ENCODE assay signal across 8 cellular contexts in the genomic region with DNA sequence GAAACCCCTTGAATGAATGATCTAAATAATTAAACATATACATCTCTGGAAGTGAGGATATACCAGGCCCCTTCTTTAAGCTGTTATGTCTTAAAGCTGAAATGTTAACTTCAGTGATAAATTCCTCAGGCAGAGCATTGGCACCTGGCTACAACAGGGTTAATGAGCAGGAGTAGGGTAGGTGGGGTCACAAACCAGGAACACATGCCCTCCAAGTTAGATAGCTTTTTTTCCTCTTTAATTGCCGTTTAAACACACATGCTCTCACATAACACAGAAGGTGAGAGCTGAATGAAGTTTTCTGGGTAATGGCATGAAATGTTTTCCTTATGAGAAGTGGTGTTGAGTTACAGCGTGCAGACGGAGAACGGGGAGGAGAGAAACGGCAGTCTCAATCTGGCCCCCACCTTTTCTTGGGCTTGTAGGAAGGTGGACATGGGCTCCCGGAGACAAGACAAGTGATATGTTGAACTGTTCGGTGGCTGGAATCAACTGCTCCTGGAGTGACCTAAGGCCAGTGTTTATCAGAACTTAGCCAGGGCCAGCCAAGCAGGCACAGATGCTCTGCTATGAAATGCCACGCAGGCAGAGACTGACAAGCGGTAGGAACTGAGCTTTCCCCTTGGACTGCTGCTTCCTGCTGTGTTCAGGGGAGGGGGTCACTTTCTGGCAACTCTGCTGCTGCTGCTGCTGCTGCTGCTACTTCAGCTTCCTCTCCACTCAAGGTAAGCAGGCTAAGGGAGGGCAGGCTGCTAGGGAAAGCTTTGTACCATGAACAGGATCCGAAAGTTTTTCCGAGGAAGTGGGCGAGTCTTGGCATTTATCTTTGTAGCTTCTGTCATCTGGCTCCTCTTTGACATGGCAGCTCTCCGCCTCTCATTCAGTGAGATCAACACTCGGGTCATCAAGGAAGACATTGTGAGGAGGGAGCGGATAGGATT. TPM values are rescaled to one million over a fixed set of nuclear protein-coding genes. Genes with fewer than 3 reads are reported as not detected.
DNase-seq lines count a peak whose midpoint lies in the region; ATAC-seq and TF ChIP-seq lines count a peak whose summit lies in the region.

A gene with protein sequence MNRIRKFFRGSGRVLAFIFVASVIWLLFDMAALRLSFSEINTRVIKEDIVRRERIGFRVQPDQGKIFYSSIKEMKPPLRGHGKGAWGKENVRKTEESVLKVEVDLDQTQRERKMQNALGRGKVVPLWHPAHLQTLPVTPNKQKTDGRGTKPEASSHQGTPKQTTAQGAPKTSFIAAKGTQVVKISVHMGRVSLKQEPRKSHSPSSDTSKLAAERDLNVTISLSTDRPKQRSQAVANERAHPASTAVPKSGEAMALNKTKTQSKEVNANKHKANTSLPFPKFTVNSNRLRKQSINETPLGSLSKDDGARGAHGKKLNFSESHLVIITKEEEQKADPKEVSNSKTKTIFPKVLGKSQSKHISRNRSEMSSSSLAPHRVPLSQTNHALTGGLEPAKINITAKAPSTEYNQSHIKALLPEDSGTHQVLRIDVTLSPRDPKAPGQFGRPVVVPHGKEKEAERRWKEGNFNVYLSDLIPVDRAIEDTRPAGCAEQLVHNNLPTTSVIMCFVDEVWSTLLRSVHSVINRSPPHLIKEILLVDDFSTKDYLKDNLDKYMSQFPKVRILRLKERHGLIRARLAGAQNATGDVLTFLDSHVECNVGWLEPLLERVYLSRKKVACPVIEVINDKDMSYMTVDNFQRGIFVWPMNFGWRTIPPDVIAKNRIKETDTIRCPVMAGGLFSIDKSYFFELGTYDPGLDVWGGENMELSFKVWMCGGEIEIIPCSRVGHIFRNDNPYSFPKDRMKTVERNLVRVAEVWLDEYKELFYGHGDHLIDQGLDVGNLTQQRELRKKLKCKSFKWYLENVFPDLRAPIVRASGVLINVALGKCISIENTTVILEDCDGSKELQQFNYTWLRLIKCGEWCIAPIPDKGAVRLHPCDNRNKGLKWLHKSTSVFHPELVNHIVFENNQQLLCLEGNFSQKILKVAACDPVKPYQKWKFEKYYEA (plus strand): TSS at position 394 of the 941 bp plus-strand sequence. CDS start 378 bp downstream, at position 772.

- peaks cover 14% of the 10 kb centered on the region for H3K4me1 Mint-ChIP-seq in GM23338
- H3K4me1 Mint-ChIP-seq in stimulated activated effector memory CD8-positive, alpha-beta T cell treated with anti-CD3 and anti-CD28 coated beads, Interleukin-12 subunit alpha, Interleukin-12 subunit beta, amount 100 ng/mL, for 72 hours = peaks cover 12% of the 10 kb centered on the region

- DNase-seq in GM23338 (ENCODE audit: low spot score) (peak; percentile 41), SJSA1 (ENCODE audit: low read depth in 1 of 2, low spot score in 2 of 2) (no peak), head of caudate nucleus (peak in 29 of 42 donors; percentile 2 to 57 (median 27)), prostate gland (ENCODE audit: low spot score) (peak; percentile 12)
- no peak for DNase-seq in activated effector memory CD4-positive, alpha-beta T cell treated with anti-CD3 and anti-CD28 coated beads, Interleukin-2, amount 50 U/mL, for 16 hours
- no peak for DNase-seq in stimulated activated effector memory CD8-positive, alpha-beta T cell treated with anti-CD3 and anti-CD28 coated beads, Interleukin-12 subunit alpha, Interleukin-12 subunit beta, amount 100 ng/mL, for 72 hours (ENCODE audit: low spot score in 2 of 2)
- no peak for DNase-seq in activated naive CD4-positive, alpha-beta T cell treated with anti-CD3 and anti-CD28 coated beads, Interleukin-2, amount 50 U/mL, for 16 hours
- no peak for DNase-seq in stimulated activated CD4-positive, alpha-beta T cell treated with anti-CD3 and anti-CD28 coated beads, Interleukin-2, amount 100 ng/mL, for 48 hours

- peak within 1 kb of the TSS; percentile 97 for H2AFZ ChIP-seq in GM23338

- peak within 1 kb of the TSS; percentile 14; the same call in 1 of the 2 replicates for H3K27ac Mint-ChIP-seq in GM23338
- no peak within 1 kb of the TSS for H3K27ac Mint-ChIP-seq in stimulated activated effector memory CD8-positive, alpha-beta T cell treated with anti-CD3 and anti-CD28 coated beads, Interleukin-12 subunit alpha, Interleukin-12 subunit beta, amount 100 ng/mL, for 72 hours

- intact Hi-C loops in head of caudate nucleus (cut with DNase I) (no loop called here), prostate gland (cut with DNase I) (no loop called here)

- H3K27me3 Mint-ChIP-seq in GM23338 (ENCODE audit: insufficient read depth, low read depth, poor library complexity) = peaks cover 4% of the 10 kb centered on the region

- H3K4me1 ChIP-seq in GM23338 (ENCODE audit: insufficient read depth) (peaks cover 6% of the 10 kb centered on the region; the same call in 1 of the 2 replicates), SJSA1 (replicated peaks) (peaks cover 21% of the 10 kb centered on the region), prostate gland (replicated peaks) (no peaks in the 10 kb centered on the region)

- peak within 1 kb of the TSS; percentile 72 for H3K4me3 Mint-ChIP-seq in GM23338
- H3K4me3 Mint-ChIP-seq in stimulated activated effector memory CD8-positive, alpha-beta T cell treated with anti-CD3 and anti-CD28 coated beads, Interleukin-12 subunit alpha, Interleukin-12 subunit beta, amount 100 ng/mL, for 72 hours = no peak within 1 kb of the TSS

- H4K20me1 ChIP-seq in GM23338 (replicated peaks; ENCODE audit: insufficient read depth) = no peaks in the 10 kb centered on the region

- H3K27ac ChIP-seq in GM23338 (ENCODE audit: low read depth) = no peak within 1 kb of the TSS
- no peak within 1 kb of the TSS for H3K27ac ChIP-seq in SJSA1
- H3K27ac ChIP-seq in prostate gland = peak within 1 kb of the TSS; percentile 2 to 10

- no peaks in the 10 kb centered on the region for H3K9me3 Mint-ChIP-seq in GM23338
- H3K9me3 Mint-ChIP-seq in stimulated activated effector memory CD8-positive, alpha-beta T cell treated with anti-CD3 and anti-CD28 coated beads, Interleukin-12 subunit alpha, Interleukin-12 subunit beta, amount 100 ng/mL, for 72 hours = no peaks in the 10 kb centered on the region

- H3K4me2 ChIP-seq in GM23338 = peak within 1 kb of the TSS; percentile 77

- TF ChIP-seq POLR2A in prostate gland (IDR thresholded peaks at IDR 0.05) = peak; percentile 24

- peak; percentile 87 for ATAC-seq in GM23338
- ATAC-seq in stimulated activated effector memory CD8-positive, alpha-beta T cell treated with anti-CD3 and anti-CD28 coated beads, Interleukin-12 subunit alpha, Interleukin-12 subunit beta, amount 100 ng/mL, for 72 hours = no peak

- H3K36me3 Mint-ChIP-seq in GM23338 (ENCODE audit: low read depth) = no peaks in the 10 kb centered on the region
- H3K36me3 Mint-ChIP-seq in stimulated activated effector memory CD8-positive, alpha-beta T cell treated with anti-CD3 and anti-CD28 coated beads, Interleukin-12 subunit alpha, Interleukin-12 subunit beta, amount 100 ng/mL, for 72 hours = no peaks in the 10 kb centered on the region

- H3K36me3 ChIP-seq in GM23338 (ENCODE audit: insufficient read depth) (no peaks in the 10 kb centered on the region), SJSA1 (no peaks in the 10 kb centered on the region), prostate gland (no peaks in the 10 kb centered on the region)

- H3K4me3 ChIP-seq in GM23338 (peak within 1 kb of the TSS; percentile 52), SJSA1 (peak within 1 kb of the TSS; percentile 23), prostate gland (peak within 1 kb of the TSS; percentile 9 to 11)

- 8% methylated on average over 15 of the region's 15 CpGs for WGBS in prostate gland

- H3K79me2 ChIP-seq in GM23338 (replicated peaks; ENCODE audit: insufficient read depth) = no peaks in the 10 kb centered on the region

- H3K27me3 ChIP-seq in GM23338 (ENCODE audit: insufficient read depth) (no peaks in the 10 kb centered on the region), SJSA1 (replicated peaks) (no peaks in the 10 kb centered on the region), prostate gland (replicated peaks; ENCODE audit: insufficient read depth) (no peaks in the 10 kb centered on the region)

- H3F3A ChIP-seq in GM23338 (replicated peaks; ENCODE audit: low read depth) = no peaks in the 10 kb centered on the region

- TF ChIP-seq CTCF in GM23338 (conservative IDR thresholded peaks at IDR 0.05; ENCODE audit: low read depth in 2 of 2) = no peak
- TF ChIP-seq CTCF in prostate gland (IDR thresholded peaks at IDR 0.05) = no peak

- no peaks in the 10 kb centered on the region; the same call in 1 of the 2 replicates for H3K9me2 ChIP-seq in GM23338 (ENCODE audit: insufficient read depth)

- no peaks in the 10 kb centered on the region for H3K9me3 ChIP-seq in SJSA1 (replicated peaks)
- no peaks in the 10 kb centered on the region for H3K9me3 ChIP-seq in prostate gland

TF ChIP-seq in GM23338, 12 proteins besides CTCF, POLR2A, EP300 and RAD21 (continues in another document):
- TF ChIP-seq ZNF114 (CRISPR knock-in tag; IDR thresholded peaks at IDR 0.05) = no peak
- TF ChIP-seq POLR2AphosphoS5 (IDR thresholded peaks at IDR 0.05; ENCODE audit: low read depth) = no peak
- TF ChIP-seq, protein P1, sequence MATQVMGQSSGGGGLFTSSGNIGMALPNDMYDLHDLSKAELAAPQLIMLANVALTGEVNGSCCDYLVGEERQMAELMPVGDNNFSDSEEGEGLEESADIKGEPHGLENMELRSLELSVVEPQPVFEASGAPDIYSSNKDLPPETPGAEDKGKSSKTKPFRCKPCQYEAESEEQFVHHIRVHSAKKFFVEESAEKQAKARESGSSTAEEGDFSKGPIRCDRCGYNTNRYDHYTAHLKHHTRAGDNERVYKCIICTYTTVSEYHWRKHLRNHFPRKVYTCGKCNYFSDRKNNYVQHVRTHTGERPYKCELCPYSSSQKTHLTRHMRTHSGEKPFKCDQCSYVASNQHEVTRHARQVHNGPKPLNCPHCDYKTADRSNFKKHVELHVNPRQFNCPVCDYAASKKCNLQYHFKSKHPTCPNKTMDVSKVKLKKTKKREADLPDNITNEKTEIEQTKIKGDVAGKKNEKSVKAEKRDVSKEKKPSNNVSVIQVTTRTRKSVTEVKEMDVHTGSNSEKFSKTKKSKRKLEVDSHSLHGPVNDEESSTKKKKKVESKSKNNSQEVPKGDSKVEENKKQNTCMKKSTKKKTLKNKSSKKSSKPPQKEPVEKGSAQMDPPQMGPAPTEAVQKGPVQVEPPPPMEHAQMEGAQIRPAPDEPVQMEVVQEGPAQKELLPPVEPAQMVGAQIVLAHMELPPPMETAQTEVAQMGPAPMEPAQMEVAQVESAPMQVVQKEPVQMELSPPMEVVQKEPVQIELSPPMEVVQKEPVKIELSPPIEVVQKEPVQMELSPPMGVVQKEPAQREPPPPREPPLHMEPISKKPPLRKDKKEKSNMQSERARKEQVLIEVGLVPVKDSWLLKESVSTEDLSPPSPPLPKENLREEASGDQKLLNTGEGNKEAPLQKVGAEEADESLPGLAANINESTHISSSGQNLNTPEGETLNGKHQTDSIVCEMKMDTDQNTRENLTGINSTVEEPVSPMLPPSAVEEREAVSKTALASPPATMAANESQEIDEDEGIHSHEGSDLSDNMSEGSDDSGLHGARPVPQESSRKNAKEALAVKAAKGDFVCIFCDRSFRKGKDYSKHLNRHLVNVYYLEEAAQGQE (IDR thresholded peaks at IDR 0.05; ENCODE audit: unreplicated experiment) = no peak
- no peak for TF ChIP-seq EZH2 (IDR thresholded peaks at IDR 0.05; ENCODE audit: low read depth, unreplicated experiment)

RNA-seq across cellular contexts. Expression of the gene that starts here (rescaled TPM):
- total RNA-seq in GM23338 (2014; rRNA removed; shearing (Covaris generic)) = 0.04 and 0.14 TPM in 2 replicates
- polyA plus RNA-seq in GM23338 (2016; fragmentation: Nextera tagmentation; extraction: Ambion mirVana) = 0.05 and 0.12 TPM in 2 replicates
- 1.7 and 2.7 TPM in 2 replicates for total RNA-seq in SJSA1 (2014; rRNA removed; shearing (Covaris generic))
- 1 to 10 TPM; 2.0 to 2.6 TPM for total RNA-seq in prostate gland

Comparison
In these comparisons a context has a peak if more than half of its experiments do, and no peak if none do; other contexts are left out.
1. Peak in DNase-seq, ATAC-seq, H3K4me3 ChIP-seq and H3K4me2 ChIP-seq in GM23338; RNA of the gene not detected or under 1 TPM.
2. DNase-seq: peak in head of caudate nucleus (29 of 42) and prostate gland (single experiment); none in SJSA1 (0 of 2), activated effector memory CD4-positive, alpha-beta T cell treated with anti-CD3 and anti-CD28 coated beads, Interleukin-2, amount 50 U/mL, for 16 hours (single experiment), stimulated activated effector memory CD8-positive, alpha-beta T cell treated with anti-CD3 and anti-CD28 coated beads, Interleukin-12 subunit alpha, Interleukin-12 subunit beta, amount 100 ng/mL, for 72 hours (0 of 2), activated naive CD4-positive, alpha-beta T cell treated with anti-CD3 and anti-CD28 coated beads, Interleukin-2, amount 50 U/mL, for 16 hours (single experiment) and stimulated activated CD4-positive, alpha-beta T cell treated with anti-CD3 and anti-CD28 coated beads, Interleukin-2, amount 100 ng/mL, for 48 hours (0 of 2).
3. H3K27ac ChIP-seq: peak in prostate gland (2 of 2); none in GM23338 (single experiment) and SJSA1 (single experiment).
4. Peak in every context shown above with its lines, with median percentiles within 50 percentile points of each other: H3K4me3 ChIP-seq.